Comparison of ENCODE assay signal across 1 cellular context in genomic region chr13:112131081-112131739, GRCh38.
TF ChIP-seq lines count a peak whose summit lies in the region.

No MANE protein-coding gene starts in this region.

TF ChIP-seq in GM23338, 12 proteins besides CTCF, POLR2A, EP300 and RAD21 (continued from another document):
- no peak for TF ChIP-seq ZNF462 (CRISPR knock-in tag; IDR thresholded peaks at IDR 0.05)
- TF ChIP-seq CREB1 (CRISPR knock-in tag; IDR thresholded peaks at IDR 0.05; ENCODE audit: low read depth) = no peak
- TF ChIP-seq JUNB (IDR thresholded peaks at IDR 0.05; ENCODE audit: unreplicated experiment) = no peak
- no peak for TF ChIP-seq POLR2AphosphoS5 (IDR thresholded peaks at IDR 0.05; ENCODE audit: low read depth)
- TF ChIP-seq EZH2 (IDR thresholded peaks at IDR 0.05; ENCODE audit: low read depth, unreplicated experiment) = no peak
- TF ChIP-seq STAT1 (IDR thresholded peaks at IDR 0.05; ENCODE audit: unreplicated experiment) = no peak
- TF ChIP-seq REST (IDR thresholded peaks at IDR 0.05; ENCODE audit: unreplicated experiment) = no peak
TF ChIP-seq in GM23338: peak in this region for 0.
